ENCODE assay signal across 11 cellular contexts in the genomic region with DNA sequence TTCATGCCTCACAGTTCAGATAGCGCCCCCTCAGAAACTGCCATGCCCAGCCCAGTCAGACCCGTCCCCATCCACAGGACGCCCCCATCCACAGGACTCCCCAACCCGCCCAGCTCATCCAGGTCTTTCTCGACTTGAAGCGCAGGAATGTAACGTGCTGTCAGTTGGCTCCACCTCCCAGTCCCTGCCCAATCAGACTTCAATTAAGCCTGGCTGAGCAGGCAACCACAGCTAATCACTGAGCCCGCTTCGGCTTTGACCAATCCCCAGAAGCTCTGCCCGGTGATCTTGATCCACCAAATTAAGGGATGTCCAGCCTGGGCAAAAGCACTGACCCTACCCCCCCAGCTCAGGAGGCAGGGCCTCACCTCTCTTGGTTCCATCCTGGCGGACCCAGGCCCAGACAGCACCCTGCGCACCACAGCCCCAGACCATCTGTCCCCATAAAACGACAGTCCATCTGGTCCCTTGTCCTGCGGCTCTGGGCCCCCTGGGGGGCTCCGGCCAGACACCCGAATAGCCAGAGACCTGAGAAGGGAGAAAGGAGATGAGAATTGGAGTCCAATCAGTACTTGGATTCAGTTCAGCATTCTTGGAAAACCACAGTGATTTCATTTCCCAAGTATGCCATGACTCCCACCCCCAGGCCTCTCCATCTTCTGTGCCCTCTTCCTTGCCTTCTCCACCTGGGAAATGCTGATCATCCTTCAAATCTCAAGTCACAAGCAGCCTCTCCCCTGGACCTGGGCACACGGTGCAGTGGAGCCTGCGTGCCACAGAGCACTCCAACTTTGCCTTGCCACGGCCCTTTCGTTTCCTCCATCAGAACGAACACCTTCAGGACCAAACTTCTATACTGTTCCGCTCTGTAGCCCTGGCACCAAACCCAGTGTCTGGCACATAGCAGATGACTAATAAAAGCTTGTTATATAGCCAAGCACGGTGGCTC. TPM values are rescaled to one million over a fixed set of nuclear protein-coding genes. Genes with fewer than 3 reads are reported as not detected.
A peak's percentile ranks its signal among the peaks of the same experiment; 100 is the strongest.
DNase-seq lines count a peak whose midpoint lies in the region; ATAC-seq and TF ChIP-seq lines count a peak whose summit lies in the region.
"Had no signal": no experiment of that assay in that cellular context is flagged by ENCODE, and none has a peak within 500 bp of the region (broad histone marks: within the 10 kb centered on the region; RNA-seq: fewer than 3 reads in every experiment).

No MANE protein-coding gene starts in this region.

- no peaks in the 10 kb centered on the region for H3K36me3 Mint-ChIP-seq in natural killer cell
- H3K36me3 Mint-ChIP-seq: CD4-positive, alpha-beta memory T cell had no signal

- peaks cover 0 to 13% of the 10 kb centered on the region in 2 donors for H3K27me3 Mint-ChIP-seq in natural killer cell (ENCODE audit: low read depth in 2 of 2)
- H3K27me3 Mint-ChIP-seq: CD4-positive, alpha-beta memory T cell had no signal

- TF ChIP-seq CTCF in natural killer cell (IDR thresholded peaks at IDR 0.05), result no peak

- in situ Hi-C loops in ACHN (cut with HindIII; ENCODE audit: low pct_ligation_motif_present, low pct_unique_long_range_greater_than_20kb, low sequenced_read_pairs), result no loop called here

- peak; percentile 97 for DNase-seq in ACHN
- DNase-seq in HK-2 (ENCODE audit: unreplicated experiment), result peak; percentile 87
- DNase-seq in astrocyte of the hippocampus (ENCODE audit: low read depth, low spot score), result peak; percentile 97
- DNase-seq in iPS-NIHi11 (ENCODE audit: low spot score), result peak; percentile 75
- no peak for DNase-seq in natural killer cell
- DNase-seq in T-helper 2 cell, result no peak
- no peak for DNase-seq in NK-92 treated with Interleukin-12 subunit alpha and Interleukin-12 subunit beta, amount 100 ng/mL, for 24 hours (lab: John Stamatoyannopoulos, UW)
- DNase-seq: activated T-cell treated with anti-CD3 and anti-CD28 coated beads, Interleukin-2, amount 50 U/mL, for 4 hours had no signal

- intact Hi-C loops in natural killer cell (cut with micrococcal nuclease), result loop anchor here (10.0 kb wide), 1 partner anchor 182 kb away; no protein-coding TSS in a partner anchor

- no peak overlapping the region for H3K4me3 Mint-ChIP-seq in natural killer cell
- H3K4me3 Mint-ChIP-seq: activated T-cell treated with anti-CD3 and anti-CD28 coated beads, Interleukin-2, amount 50 U/mL, for 4 hours; CD4-positive, alpha-beta memory T cell; T-helper 2 cell treated with Interferon-gamma antibody and Interleukin-4, amounts not matched to agents 5 μg/mL and 100 μg/mL, for 36 hours had no signal

- H3K27ac Mint-ChIP-seq in natural killer cell, result no peak overlapping the region
- H3K27ac Mint-ChIP-seq: T-helper 2 cell treated with Interferon-gamma antibody and Interleukin-4, amounts not matched to agents 5 μg/mL and 100 μg/mL, for 36 hours had no signal

- no peaks in the 10 kb centered on the region for H3K9me3 Mint-ChIP-seq in natural killer cell
- H3K9me3 Mint-ChIP-seq: activated T-cell treated with anti-CD3 and anti-CD28 coated beads, Interleukin-2, amount 50 U/mL, for 4 hours; CD4-positive, alpha-beta memory T cell; T-helper 2 cell treated with Interferon-gamma antibody and Interleukin-4, amounts not matched to agents 5 μg/mL and 100 μg/mL, for 36 hours had no signal

- peaks cover 14 to 21% of the 10 kb centered on the region in 2 donors for H3K4me1 Mint-ChIP-seq in natural killer cell

- ATAC-seq in natural killer cell (no peak), GM19023 (IDR thresholded peaks at IDR 0.05; ENCODE audit: unreplicated experiment) (no peak)
- ATAC-seq: activated T-cell treated with anti-CD3 and anti-CD28 coated beads, Interleukin-2, amount 50 U/mL, for 4 hours had no signal

RNA-seq across cellular contexts. Expression of a gene that starts 10.7 kb away (rescaled TPM):
- total RNA-seq in natural killer cell, result 100 to 1,000 TPM in 2 of 3 donors, 10 to 100 TPM in 1; 75.3 to 111 (median 110) TPM

RNA-seq across cellular contexts. Expression of a gene that starts 22.3 kb away (rescaled TPM):
- under 1 TPM; 0.09 to 0.16 (median 0.10) TPM for total RNA-seq in natural killer cell

Comparison
In these comparisons a context has a peak if more than half of its experiments do, and no peak if none do; other contexts are left out.
1. DNase-seq: peak in ACHN (single experiment), HK-2 (single experiment), astrocyte of the hippocampus (single experiment) and iPS-NIHi11 (single experiment); none in natural killer cell (single experiment), T-helper 2 cell (0 of 5) and NK-92 treated with Interleukin-12 subunit alpha and Interleukin-12 subunit beta, amount 100 ng/mL, for 24 hours (single experiment).